Comparison of ENCODE assay signal across 8 cellular contexts in genomic region chr20:2873747-2874041, GRCh38. TPM values are rescaled to one million over a fixed set of nuclear protein-coding genes. Genes with fewer than 3 reads are reported as not detected.
DNase-seq lines count a peak whose midpoint lies in the region; ATAC-seq lines count a peak whose summit lies in the region.

No MANE protein-coding gene starts in this region.

- peaks cover 47% of the 10 kb centered on the region for H3K4me1 Mint-ChIP-seq in activated CD4-positive, alpha-beta T cell treated with anti-CD3 and anti-CD28 coated beads for 36 hours

- H3K27ac Mint-ChIP-seq in activated CD4-positive, alpha-beta T cell treated with anti-CD3 and anti-CD28 coated beads for 36 hours, result peak overlapping the region; percentile 83

- CTCF ChIA-PET in activated CD4-positive, alpha-beta T cell treated with anti-CD3 and anti-CD28 coated beads for 36 hours (lab: Charles Lee), result interaction anchor here (0.7 to 1.1 kb wide), 4 partner anchors 10 to 127 kb away, joined by 3 to 4 read pairs (median 3); no protein-coding TSS in a partner anchor

- no peaks in the 10 kb centered on the region for H3K9me3 Mint-ChIP-seq in activated CD4-positive, alpha-beta T cell treated with anti-CD3 and anti-CD28 coated beads for 36 hours (ENCODE audit: low read depth)

- peak; percentile 40 for ATAC-seq in activated CD4-positive, alpha-beta T cell treated with anti-CD3 and anti-CD28 coated beads for 36 hours

- H3K36me3 ChIP-seq in effector memory CD4-positive, alpha-beta T cell (ENCODE audit: control insufficient read depth, insufficient read depth, low read length), result no peaks in the 10 kb centered on the region
- H3K36me3 ChIP-seq in muscle layer of duodenum (ENCODE audit: control insufficient read depth in 1 of 2, insufficient read depth in 2 of 2, low read length in 2 of 2), result no peaks in the 10 kb centered on the region

- H3K4me3 Mint-ChIP-seq in activated CD4-positive, alpha-beta T cell treated with anti-CD3 and anti-CD28 coated beads for 36 hours, result peak overlapping the region; percentile 84

- peak overlapping the region; percentile 88 for H3K4me3 ChIP-seq in effector memory CD4-positive, alpha-beta T cell (ENCODE audit: insufficient read depth, low read depth, low read length, poor library complexity, severe bottlenecking)
- peak overlapping the region; percentile 81 to 94 for H3K4me3 ChIP-seq in muscle layer of duodenum (ENCODE audit: low read depth in 1 of 2, low read length in 2 of 2)

- H3K36me3 Mint-ChIP-seq in activated CD4-positive, alpha-beta T cell treated with anti-CD3 and anti-CD28 coated beads for 36 hours (ENCODE audit: low read depth), result peaks cover 26% of the 10 kb centered on the region

- H3K9me3 ChIP-seq in effector memory CD4-positive, alpha-beta T cell (ENCODE audit: control insufficient read depth, low read length), result no peaks in the 10 kb centered on the region
- H3K9me3 ChIP-seq in muscle layer of duodenum (ENCODE audit: control insufficient read depth in 1 of 2, low read length in 2 of 2), result no peaks in the 10 kb centered on the region

- DNase-seq in activated effector memory CD4-positive, alpha-beta T cell treated with anti-CD3 and anti-CD28 coated beads, Interleukin-2, amount 50 U/mL, for 16 hours, result peak; percentile 87
- DNase-seq in activated effector memory CD4-positive, alpha-beta T cell treated with Interleukin-2 at 50 U/mL for 16 hours, result no peak
- DNase-seq in HT1080 (ENCODE audit: low read depth) (peak; percentile 26), NCI-H1417 treated with DMSO at 0.1 percent for 48 hours (lab: John Stamatoyannopoulos, UW) (no peak)
- DNase-seq in activated CD4-positive, alpha-beta T cell treated with anti-CD3 and anti-CD28 coated beads for 36 hours, result peak; percentile 74
- peak; percentile 51 to 67 (median 58) for DNase-seq in effector memory CD4-positive, alpha-beta T cell
- peak; percentile 66 for DNase-seq in stimulated activated naive CD4-positive, alpha-beta T cell treated with Interleukin-2 at 50 U/mL for 16 hours (lab: John Stamatoyannopoulos, UW)

- intact Hi-C loops in activated CD4-positive, alpha-beta T cell treated with anti-CD3 and anti-CD28 coated beads for 36 hours (cut with DNase I, micrococcal nuclease), result loop anchor here (1.0 to 5.0 kb wide), 19 partner anchors 11 to 894 kb away; partner anchors contain the start of genes PCED1A (in 2 of the 2), VPS16 (in 2 of the 2), ADISSP (in 1 of the 2) and DDRGK1 (in 1 of the 2)

- peaks cover 23% of the 10 kb centered on the region for H3K4me1 ChIP-seq in effector memory CD4-positive, alpha-beta T cell (ENCODE audit: control insufficient read depth, insufficient read depth, low read length, poor library complexity, severe bottlenecking)
- peaks cover 7 to 35% of the 10 kb centered on the region in 2 donors for H3K4me1 ChIP-seq in muscle layer of duodenum (ENCODE audit: control insufficient read depth in 1 of 2, insufficient read depth in 2 of 2, low read length in 2 of 2)

- peak overlapping the region; percentile 57 for H3K27ac ChIP-seq in effector memory CD4-positive, alpha-beta T cell (ENCODE audit: insufficient read depth, low read length, poor library complexity, severe bottlenecking)
- peak overlapping the region; percentile 58 for H3K27ac ChIP-seq in muscle layer of duodenum (ENCODE audit: low read length)

- POLR2A ChIA-PET in activated CD4-positive, alpha-beta T cell treated with anti-CD3 and anti-CD28 coated beads for 36 hours (lab: Charles Lee), result no interaction called here

- no peaks in the 10 kb centered on the region for H3K27me3 ChIP-seq in effector memory CD4-positive, alpha-beta T cell (replicated peaks; ENCODE audit: control insufficient read depth, insufficient read depth, low read length, poor library complexity, severe bottlenecking)
- no peaks in the 10 kb centered on the region for H3K27me3 ChIP-seq in muscle layer of duodenum (ENCODE audit: low read depth, low read length)

- H3K27me3 Mint-ChIP-seq in activated CD4-positive, alpha-beta T cell treated with anti-CD3 and anti-CD28 coated beads for 36 hours, result no peaks in the 10 kb centered on the region

RNA-seq across cellular contexts. Expression of gene PTPRA, which starts 0.4 kb away (rescaled TPM):
- 25.2 and 36.5 TPM in 2 replicates for total RNA-seq in HT1080 (2014; rRNA removed; shearing (Covaris generic))
- 48.1 and 57.4 TPM in 2 replicates for polyA plus RNA-seq in HT1080 (2015; cell fraction: cytosol; rRNA removed)
- polyA plus RNA-seq in HT1080 (2015; cell fraction: nucleus; rRNA removed), result 48.5 and 52.5 TPM in 2 replicates
- total RNA-seq in activated CD4-positive, alpha-beta T cell treated with anti-CD3 and anti-CD28 coated beads for 36 hours, result 10 to 100 TPM; 58.5 to 86.3 TPM

RNA-seq across cellular contexts. Expression of gene VPS16, which starts 33.1 kb away (rescaled TPM):
- total RNA-seq in HT1080 (2014; rRNA removed; shearing (Covaris generic)), result 32.6 TPM in 2 replicates
- polyA plus RNA-seq in HT1080 (2015; cell fraction: cytosol; rRNA removed), result 21.0 and 22.5 TPM in 2 replicates
- 99.9 and 105 TPM in 2 replicates for polyA plus RNA-seq in HT1080 (2015; cell fraction: nucleus; rRNA removed)
- 10 to 100 TPM; 32.3 to 47.6 TPM for total RNA-seq in activated CD4-positive, alpha-beta T cell treated with anti-CD3 and anti-CD28 coated beads for 36 hours

RNA-seq across cellular contexts. Expression of gene PCED1A, which starts 33.2 kb away (rescaled TPM):
- total RNA-seq in HT1080 (2014; rRNA removed; shearing (Covaris generic)), result 26.2 and 29.3 TPM in 2 replicates
- polyA plus RNA-seq in HT1080 (2015; cell fraction: cytosol; rRNA removed), result 26.3 and 29.2 TPM in 2 replicates
- 134 and 153 TPM in 2 replicates for polyA plus RNA-seq in HT1080 (2015; cell fraction: nucleus; rRNA removed)
- total RNA-seq in activated CD4-positive, alpha-beta T cell treated with anti-CD3 and anti-CD28 coated beads for 36 hours, result 10 to 100 TPM; 29.4 to 35.3 TPM

RNA-seq across cellular contexts. Expression of gene TMEM239, which starts 57.5 kb away (rescaled TPM):
- total RNA-seq in HT1080 (2014; rRNA removed; shearing (Covaris generic)), result not detected in 2 replicates
- polyA plus RNA-seq in HT1080 (2015; cell fraction: cytosol; rRNA removed), result not detected in 2 replicates
- polyA plus RNA-seq in HT1080 (2015; cell fraction: nucleus; rRNA removed), result not detected in 2 replicates
- total RNA-seq in activated CD4-positive, alpha-beta T cell treated with anti-CD3 and anti-CD28 coated beads for 36 hours, result not detected

RNA-seq across cellular contexts. Expression of gene C20orf141, which starts 58.9 kb away (rescaled TPM):
- total RNA-seq in HT1080 (2014; rRNA removed; shearing (Covaris generic)), result 0.50 TPM in 1 of 2 replicates, not detected in the other
- 0.19 and 0.36 TPM in 2 replicates for polyA plus RNA-seq in HT1080 (2015; cell fraction: cytosol; rRNA removed)
- polyA plus RNA-seq in HT1080 (2015; cell fraction: nucleus; rRNA removed), result 0.73 TPM in 1 of 2 replicates, not detected in the other
- total RNA-seq in activated CD4-positive, alpha-beta T cell treated with anti-CD3 and anti-CD28 coated beads for 36 hours, result not detected

Comparison
In these comparisons a context has a peak if more than half of its experiments do, and no peak if none do; other contexts are left out.
1. DNase-seq: peak in activated effector memory CD4-positive, alpha-beta T cell treated with anti-CD3 and anti-CD28 coated beads, Interleukin-2, amount 50 U/mL, for 16 hours (single experiment), HT1080 (single experiment), activated CD4-positive, alpha-beta T cell treated with anti-CD3 and anti-CD28 coated beads for 36 hours (single experiment), effector memory CD4-positive, alpha-beta T cell (3 of 3) and stimulated activated naive CD4-positive, alpha-beta T cell treated with Interleukin-2 at 50 U/mL for 16 hours (single experiment); none in activated effector memory CD4-positive, alpha-beta T cell treated with Interleukin-2 at 50 U/mL for 16 hours (single experiment) and NCI-H1417 treated with DMSO at 0.1 percent for 48 hours (single experiment).